15 cellular contexts compared by ENCODE assay signal in the genomic region with DNA sequence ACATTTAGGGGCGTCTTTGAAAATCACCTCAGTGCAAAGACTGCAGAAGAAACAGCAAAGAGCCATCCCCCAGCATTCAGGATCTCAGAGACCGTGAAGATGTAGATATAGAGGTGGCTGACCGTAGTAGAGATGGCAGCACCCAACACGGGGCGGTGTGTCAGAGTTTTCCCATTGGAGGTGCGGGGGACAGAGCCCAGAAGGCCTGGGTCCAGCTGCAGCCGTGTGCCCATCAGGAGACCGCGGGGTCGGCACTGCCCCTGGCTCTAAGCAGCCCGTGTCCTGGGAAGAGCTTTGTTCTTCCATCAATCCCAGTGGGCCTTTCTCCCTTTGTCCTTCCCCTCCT. TPM values are rescaled to one million over a fixed set of nuclear protein-coding genes. Genes with fewer than 3 reads are reported as not detected.
DNase-seq lines count a peak whose midpoint lies in the region; ATAC-seq and TF ChIP-seq lines count a peak whose summit lies in the region.
"Had no signal": no experiment of that assay in that cellular context is flagged by ENCODE, and none has a peak within 500 bp of the region (broad histone marks: within the 10 kb centered on the region; RNA-seq: fewer than 3 reads in every experiment).

No MANE protein-coding gene starts in this region.

- peak overlapping the region in 9 of 11 experiments; percentile 91 to 100 (median 97); a peak in 18 of 22 replicates for H3K4me2 ChIP-seq in BLaER1 treated with 17β-estradiol and CSF1 and Interleukin-3, amounts not matched to agents 10 nM and 100 nM
- H3K4me2 ChIP-seq in osteoblast (ENCODE audit: insufficient read depth, low read length), result no peak overlapping the region
- H3K4me2 ChIP-seq: KMS-11 had no signal

- peaks cover 57 to 84% (median 64%) of the 10 kb centered on the region in 11 experiments for H3K27me3 ChIP-seq in BLaER1 treated with 17β-estradiol and CSF1 and Interleukin-3, amounts not matched to agents 10 nM and 100 nM
- H3K27me3 ChIP-seq in H7 (ENCODE audit: control insufficient read depth, insufficient read depth, low read length) (peaks cover 22% of the 10 kb centered on the region), dorsolateral prefrontal cortex (peaks cover 0 to 68% (median 20%) of the 10 kb centered on the region in 45 donors), osteoblast (ENCODE audit: insufficient read depth, low read length) (peaks cover 55% of the 10 kb centered on the region), sigmoid colon (peaks cover 43 to 97% (median 83%) of the 10 kb centered on the region in 3 donors), foreskin keratinocyte (peaks cover 55% of the 10 kb centered on the region)

- peak overlapping the region in 6 of 10 experiments; percentile 49 to 68 (median 58); a peak in 6 of 20 replicates for H3K4me3 ChIP-seq in BLaER1 treated with 17β-estradiol and CSF1 and Interleukin-3, amounts not matched to agents 10 nM and 100 nM
- no peak overlapping the region for H3K4me3 ChIP-seq in H7 (ENCODE audit: insufficient read depth, low read depth, low read length)
- peak overlapping the region in 56 of 59 donors; percentile 12 to 70 (median 54) for H3K4me3 ChIP-seq in dorsolateral prefrontal cortex
- H3K4me3 ChIP-seq in osteoblast (ENCODE audit: insufficient read depth, low read length), result no peak overlapping the region
- no peak overlapping the region for H3K4me3 ChIP-seq in sigmoid colon

- peaks cover 0 to 39% (median 0%) of the 10 kb centered on the region in 11 experiments; a peak in 8 of 22 replicates for H4K20me1 ChIP-seq in BLaER1 treated with 17β-estradiol and CSF1 and Interleukin-3, amounts not matched to agents 10 nM and 100 nM
- no peaks in the 10 kb centered on the region for H4K20me1 ChIP-seq in osteoblast (ENCODE audit: insufficient read depth, low read length)

- no peak for ATAC-seq in foreskin keratinocyte
- ATAC-seq: A549, HepG2 had no signal

- no peak for TF ChIP-seq POLR2A in sigmoid colon (IDR thresholded peaks at IDR 0.05)

- intact Hi-C loops in dorsolateral prefrontal cortex (cut with DNase I) (no loop called here), sigmoid colon (cut with DNase I) (no loop called here)

- WGBS in sigmoid colon, 2 donors, result 82 to 85% methylated on average over 11 of the region's 11 CpGs

- H3K9me3 ChIP-seq in BLaER1 treated with 17β-estradiol and CSF1 and Interleukin-3, amounts not matched to agents 10 nM and 100 nM (replicated peaks in 1 of 11), result no peaks in the 10 kb centered on the region
- H3K9me3 ChIP-seq in osteoblast (ENCODE audit: low read depth, low read length) (no peaks in the 10 kb centered on the region), sigmoid colon (no peaks in the 10 kb centered on the region)
- H3K9me3 ChIP-seq: A549 had no signal

- no peaks in the 10 kb centered on the region for H3K79me2 ChIP-seq in osteoblast (ENCODE audit: insufficient read depth, low read length)

- H3K4me1 ChIP-seq in BLaER1 treated with 17β-estradiol and CSF1 and Interleukin-3, amounts not matched to agents 10 nM and 100 nM, result peaks cover 26 to 76% (median 71%) of the 10 kb centered on the region in 10 experiments
- H3K4me1 ChIP-seq in osteoblast (ENCODE audit: insufficient read depth, low read length) (no peaks in the 10 kb centered on the region), sigmoid colon (peaks cover 0 to 13% (median 10%) of the 10 kb centered on the region in 4 donors), foreskin keratinocyte (no peaks in the 10 kb centered on the region)

- no peaks in the 10 kb centered on the region for H3K36me3 ChIP-seq in BLaER1 treated with 17β-estradiol and CSF1 and Interleukin-3, amounts not matched to agents 10 nM and 100 nM
- H3K36me3 ChIP-seq in H7 (replicated peaks; ENCODE audit: control insufficient read depth, insufficient read depth, low read length) (no peaks in the 10 kb centered on the region), osteoblast (ENCODE audit: insufficient read depth, low read length) (no peaks in the 10 kb centered on the region), sigmoid colon (no peaks in the 10 kb centered on the region)

- peak; percentile 68 for DNase-seq in H7
- no peak for DNase-seq in dorsolateral prefrontal cortex
- peak; percentile 90 for DNase-seq in osteoblast (ENCODE audit: insufficient read length, low spot score, missing footprints)
- no peak for DNase-seq in sigmoid colon
- no peak for DNase-seq in NCI-H1417 treated with DMSO at 0.1 percent for 48 hours (lab: John Stamatoyannopoulos, UW)
- no peak for DNase-seq in foreskin keratinocyte
- DNase-seq: DMS79 had no signal

- H3K27ac ChIP-seq in BLaER1 treated with 17β-estradiol and CSF1 and Interleukin-3, amounts not matched to agents 10 nM and 100 nM, result no peak overlapping the region
- H3K27ac ChIP-seq in dorsolateral prefrontal cortex, result peak overlapping the region in 43 of 59 donors; percentile 1 to 95 (median 74)
- no peak overlapping the region for H3K27ac ChIP-seq in osteoblast (ENCODE audit: low read depth, low read length)
- no peak overlapping the region for H3K27ac ChIP-seq in sigmoid colon
- H3K27ac ChIP-seq in foreskin keratinocyte, result no peak overlapping the region
- H3K27ac ChIP-seq: C4-2B, KMS-11 had no signal

- no peak overlapping the region for H3K9ac ChIP-seq in BLaER1 treated with 17β-estradiol and CSF1 and Interleukin-3, amounts not matched to agents 10 nM and 100 nM
- H3K9ac ChIP-seq: KMS-11 had no signal

- TF ChIP-seq EP300 in sigmoid colon (IDR thresholded peaks at IDR 0.05), result no peak

- TF ChIP-seq CTCF in dorsolateral prefrontal cortex (IDR thresholded peaks at IDR 0.05 in 54 of 56, conservative IDR thresholded peaks at IDR 0.05 in 2 of 56; ENCODE audit: low read depth in 1 of 56, partially characterized antibody in 56 of 56) (no peak), osteoblast (IDR thresholded peaks at IDR 0.05; ENCODE audit: extremely low read depth, low read depth, low read length) (no peak), sigmoid colon (IDR thresholded peaks at IDR 0.05) (no peak), foreskin keratinocyte (conservative IDR thresholded peaks at IDR 0.05) (no peak)

- no peak overlapping the region for H2AFZ ChIP-seq in osteoblast (ENCODE audit: low read length)

RNA-seq across cellular contexts. Expression of gene GABRD, which starts 1.1 kb away (rescaled TPM):
- 2.7 and 5.1 TPM in 2 replicates for total RNA-seq in H7 (2014; rRNA removed; shearing (Covaris generic))
- total RNA-seq in dorsolateral prefrontal cortex (100 to 1,000 TPM in 62 of 120 experiments, 10 to 100 TPM in 58; 24.7 to 182 (median 102) TPM), osteoblast (not detected in 2 replicates), sigmoid colon (not detected), foreskin keratinocyte (not detected in 2 replicates)
- polyA plus RNA-seq in sigmoid colon (under 1 TPM in 1 of 3 donors, not detected in 2; 0.51 TPM), foreskin keratinocyte (not detected in 2 replicates)
- total RNA-seq: CD4-positive, alpha-beta memory T cell; HepG2 had no signal
- polyA plus RNA-seq: AG04450; CD4-positive, alpha-beta memory T cell; HepG2 had no signal

RNA-seq across cellular contexts. Expression of gene CFAP74, which starts 16.7 kb away (rescaled TPM):
- not detected in 2 replicates for total RNA-seq in H7 (2014; rRNA removed; shearing (Covaris generic))
- total RNA-seq in dorsolateral prefrontal cortex (10 to 100 TPM in 85 of 120 experiments, 1 to 10 TPM in 35; 3.1 to 23.8 (median 12.0) TPM), osteoblast (not detected in 2 replicates), sigmoid colon (under 1 TPM in 1 of 4 donors, not detected in 3; 0.27 TPM), foreskin keratinocyte (0.03 and 0.07 TPM in 2 replicates)
- polyA plus RNA-seq in sigmoid colon (under 1 TPM in 1 of 3 donors, not detected in 2; 0.03 TPM), foreskin keratinocyte (0.01 TPM in 1 of 2 replicates, not detected in the other)
- total RNA-seq: CD4-positive, alpha-beta memory T cell; H4 had no signal
- polyA plus RNA-seq: AG04450; CD4-positive, alpha-beta memory T cell had no signal

RNA-seq across cellular contexts. Expression of gene PRKCZ, which starts 29.9 kb away (rescaled TPM):
- 38.5 and 41.8 TPM in 2 replicates for total RNA-seq in H7 (2014; rRNA removed; shearing (Covaris generic))
- total RNA-seq in dorsolateral prefrontal cortex, result 100 to 1,000 TPM; 113 to 225 (median 176) TPM
- 0.29 and 0.72 TPM in 2 replicates for total RNA-seq in osteoblast
- total RNA-seq in sigmoid colon, result 1 to 10 TPM; 1.4 to 4.8 (median 3.7) TPM
- 10 to 100 TPM; 37.7 to 52.9 (median 37.8) TPM for polyA plus RNA-seq in sigmoid colon
- 26.0 and 28.3 TPM in 2 replicates for total RNA-seq in foreskin keratinocyte
- polyA plus RNA-seq in foreskin keratinocyte, result 23.7 and 27.3 TPM in 2 replicates

Comparison
In these comparisons a context has a peak if more than half of its experiments do, and no peak if none do; other contexts are left out.
1. H3K27ac ChIP-seq: peak in dorsolateral prefrontal cortex (43 of 59); none in BLaER1 treated with 17β-estradiol and CSF1 and Interleukin-3, amounts not matched to agents 10 nM and 100 nM (0 of 11), osteoblast (single experiment), sigmoid colon (0 of 4) and foreskin keratinocyte (single experiment).
2. H3K4me3 ChIP-seq: peak in BLaER1 treated with 17β-estradiol and CSF1 and Interleukin-3, amounts not matched to agents 10 nM and 100 nM (6 of 10) and dorsolateral prefrontal cortex (56 of 59); none in H7 (single experiment), osteoblast (single experiment) and sigmoid colon (0 of 4).
3. DNase-seq: peak in H7 (single experiment) and osteoblast (single experiment); none in dorsolateral prefrontal cortex (0 of 10), sigmoid colon (single experiment), NCI-H1417 treated with DMSO at 0.1 percent for 48 hours (single experiment) and foreskin keratinocyte (0 of 2).